In the genomic region with DNA sequence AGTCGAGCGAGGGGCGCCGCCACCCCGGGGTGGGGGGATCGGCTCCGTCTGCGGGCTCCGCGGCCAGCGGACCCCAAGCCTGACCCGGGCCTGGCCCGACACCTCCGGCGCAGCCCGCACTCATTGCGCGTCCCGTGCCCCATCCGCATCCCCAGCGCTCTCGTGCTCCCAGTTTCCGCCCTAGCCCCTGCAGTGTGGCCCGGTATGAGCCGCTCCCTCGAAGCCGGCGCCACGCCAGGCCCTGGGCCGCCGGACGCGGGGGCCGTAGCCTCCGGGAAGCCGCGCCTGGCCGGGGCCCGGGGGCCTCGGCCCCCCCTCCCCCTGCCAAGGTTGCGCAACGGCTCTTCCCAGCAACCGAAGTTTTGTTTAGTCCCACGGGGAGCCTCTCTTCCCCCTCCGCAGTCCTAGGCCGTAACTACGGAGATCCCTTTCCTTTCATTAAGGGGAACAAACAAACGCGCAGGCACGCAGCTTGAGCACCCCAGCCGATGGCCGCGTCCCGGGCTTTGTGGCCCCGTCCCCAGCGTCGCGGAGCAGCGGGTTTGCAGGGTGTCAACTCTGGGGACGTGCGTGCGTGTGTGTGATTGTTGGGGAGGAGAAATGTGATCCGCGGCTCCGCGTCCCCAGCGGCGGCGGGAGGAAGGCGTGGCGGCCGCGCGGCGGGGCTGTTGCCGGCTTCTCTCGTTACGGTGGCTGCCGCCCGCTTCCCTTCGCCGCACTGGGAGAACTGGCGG, we compare ENCODE assay signal across 1 cellular context.
A peak's percentile ranks its signal among the peaks of the same experiment; 100 is the strongest.
TF ChIP-seq lines count a peak whose summit lies in the region.

No MANE protein-coding gene starts in this region.

TF ChIP-seq in HEK293, 187 proteins besides CTCF, POLR2A, EP300 and RAD21 (continued from another document):
- TF ChIP-seq ZIC2 (tag by site-specific recombination; IDR thresholded peaks at IDR 0.05): peak; percentile 58; the same call in 1 of the 2 replicates
- TF ChIP-seq ZBTB8A (tag by site-specific recombination; IDR thresholded peaks at IDR 0.05): peak; percentile 1; the same call in 1 of the 2 replicates
- TF ChIP-seq ZNF391 (tag by site-specific recombination; IDR thresholded peaks at IDR 0.05; ENCODE audit: borderline replicate concordance, low read depth): 0 out of 2 replicates have a peak, but pooled peaks have one; percentile 24
- peak; percentile 68 for TF ChIP-seq ZNF501 (tag by site-specific recombination; IDR thresholded peaks at IDR 0.05)
- peak; percentile 47; the same call in 1 of the 2 replicates for TF ChIP-seq ZBTB48 (tag by site-specific recombination; IDR thresholded peaks at IDR 0.05)
- TF ChIP-seq ZNF664 (tag by site-specific recombination; IDR thresholded peaks at IDR 0.05): no peak
- TF ChIP-seq KLF17 (tag by site-specific recombination; IDR thresholded peaks at IDR 0.05): 0 out of 2 replicates have a peak, but pooled peaks have one; percentile 48
- no peak for TF ChIP-seq ZNF529 (tag by site-specific recombination; IDR thresholded peaks at IDR 0.05; ENCODE audit: insufficient replicate concordance)
